15 cellular contexts compared by ENCODE assay signal in the genomic region with DNA sequence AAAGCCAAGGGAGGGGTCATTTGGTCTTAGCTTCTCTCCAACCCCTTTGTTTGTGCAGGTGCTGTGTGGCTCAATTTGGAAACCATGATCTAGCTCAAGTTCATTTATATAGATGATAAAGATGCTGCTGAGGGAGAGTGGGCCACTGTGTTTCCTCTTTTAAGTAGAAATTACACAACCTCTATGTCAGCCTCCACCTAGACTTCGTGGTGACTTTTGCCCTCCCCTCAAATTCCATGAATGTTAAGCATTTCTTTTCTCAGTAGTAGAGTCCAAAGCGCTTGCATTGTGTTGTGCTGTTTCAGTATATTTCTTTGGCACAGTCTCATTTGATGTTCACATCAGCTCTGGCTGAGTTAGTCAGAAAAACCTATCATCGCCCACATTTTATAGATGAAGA.
DNase-seq lines count a peak whose midpoint lies in the region; ATAC-seq, FAIRE-seq and TF ChIP-seq lines count a peak whose summit lies in the region.
"Had no signal": no experiment of that assay in that cellular context is flagged by ENCODE, and none has a peak within 500 bp of the region (broad histone marks: within the 10 kb centered on the region; RNA-seq: fewer than 3 reads in every experiment).

No MANE protein-coding gene starts in this region.

- BruUV-seq in PC-3 (replicated peaks; lab: Mats Ljungman, UMichigan): no TSS peak

- H3K27ac ChIP-seq in A549 (no peak overlapping the region), DND-41 (ENCODE audit: low read length) (no peak overlapping the region), PC-3 (ENCODE audit: low read length) (peak overlapping the region; percentile 87; the same call in 1 of the 2 replicates), right cardiac atrium (ENCODE audit: low read length) (no peak overlapping the region)
- H3K27ac ChIP-seq: gastrocnemius medialis, HL-60, VCaP had no signal

- ATAC-seq in A549 (no peak), DND-41 (ENCODE audit: insufficient read depth, low read depth) (0 out of 3 replicates have a peak, but pooled peaks have one; percentile 29), PC-3 (no peak), GM21723 (IDR thresholded peaks at IDR 0.05; ENCODE audit: unreplicated experiment) (no peak), right cardiac atrium (no peak), HG03108 (IDR thresholded peaks at IDR 0.05; ENCODE audit: unreplicated experiment) (no peak)
- ATAC-seq: gastrocnemius medialis, left lobe of liver, Panc1 had no signal

- 0 out of 3 replicates have a peak overlapping the region, but pooled peaks have one; percentile 4 for H3K4me2 ChIP-seq in A549
- H3K4me2 ChIP-seq in DND-41 (ENCODE audit: insufficient read depth, low read length): no peak overlapping the region
- H3K4me2 ChIP-seq in PC-3 (ENCODE audit: low read length): no peak overlapping the region

- TF ChIP-seq EP300 in A549 (IDR thresholded peaks at IDR 0.05): no peak

- peaks cover 17% of the 10 kb centered on the region for H3K36me3 ChIP-seq in DND-41 (ENCODE audit: insufficient read depth, low read length)
- H3K36me3 ChIP-seq in PC-3 (ENCODE audit: low read depth, low read length): no peaks in the 10 kb centered on the region
- H3K36me3 ChIP-seq: gastrocnemius medialis had no signal

- DNase-seq in A549 (ENCODE audit: low read depth in 1 of 2, low spot score in 1 of 2): no peak
- DNase-seq in DND-41: no peak
- no peak for DNase-seq in PC-3
- peak; percentile 67 for DNase-seq in fibroblast of the aortic adventitia (ENCODE audit: low read depth)
- no peak for DNase-seq in NCI-H1436 treated with DMSO at 0.1 percent for 48 hours (lab: John Stamatoyannopoulos, UW)
- no peak for DNase-seq in right cardiac atrium
- DNase-seq: gastrocnemius medialis, NCI-H1417 treated with DMSO at 0.1 percent for 48 hours had no signal

- no peak for TF ChIP-seq POLR2A in A549 (IDR thresholded peaks at IDR 0.05; ENCODE audit: low read length)

- H3K27me3 ChIP-seq in DND-41 (ENCODE audit: insufficient read depth, low read length, poor library complexity) (no peaks in the 10 kb centered on the region), PC-3 (ENCODE audit: low read length) (no peaks in the 10 kb centered on the region), right cardiac atrium (ENCODE audit: control insufficient read depth, insufficient read depth) (no peaks in the 10 kb centered on the region)
- H3K27me3 ChIP-seq: gastrocnemius medialis had no signal

- POLR2A ChIA-PET in A549 (lab: Yijun Ruan, JAX) (no interaction called here), PC-3 (lab: Charles Lee; ENCODE audit: unreplicated experiment) (no interaction called here)

- FAIRE-seq in A549 (lab: Jason Lieb, UNC): no peak
- FAIRE-seq: GM12892 had no signal

- WGBS in A549 (ENCODE audit: missing lambda C conversion rate): 67% methylated on average over 3 of the region's 3 CpGs
- 73% methylated on average over 3 of the region's 3 CpGs for WGBS in right cardiac atrium

- TF ChIP-seq RAD21 in A549 (conservative IDR thresholded peaks at IDR 0.05 in 1 of 2, IDR thresholded peaks at IDR 0.05 in 1 of 2): no peak

- H3K9me3 ChIP-seq in A549 (no peaks in the 10 kb centered on the region), DND-41 (ENCODE audit: insufficient read depth, low read length, severe bottlenecking) (no peaks in the 10 kb centered on the region), PC-3 (ENCODE audit: low read length) (no peaks in the 10 kb centered on the region), right cardiac atrium (ENCODE audit: control insufficient read depth, low read length) (no peaks in the 10 kb centered on the region)
- H3K9me3 ChIP-seq: gastrocnemius medialis had no signal

- H3K79me2 ChIP-seq in DND-41 (ENCODE audit: insufficient read depth, low read length): no peaks in the 10 kb centered on the region
- no peaks in the 10 kb centered on the region for H3K79me2 ChIP-seq in PC-3 (ENCODE audit: low read length)

- no peak overlapping the region for H3K4me3 ChIP-seq in A549
- H3K4me3 ChIP-seq in DND-41 (ENCODE audit: low read depth in 1 of 2, low read length in 2 of 2): no peak overlapping the region
- H3K4me3 ChIP-seq in PC-3 (ENCODE audit: low read length): no peak overlapping the region
- no peak overlapping the region for H3K4me3 ChIP-seq in fibroblast of the aortic adventitia (ENCODE audit: low read depth, low read length)
- no peak overlapping the region for H3K4me3 ChIP-seq in right cardiac atrium (ENCODE audit: low read length)
- H3K4me3 ChIP-seq: gastrocnemius medialis had no signal

- no peaks in the 10 kb centered on the region for H3F3A ChIP-seq in PC-3 (ENCODE audit: low read length, unreplicated experiment)

- H3K4me1 ChIP-seq in A549 (peaks cover 11% of the 10 kb centered on the region; the same call in 2 of the 3 replicates), DND-41 (ENCODE audit: insufficient read depth, low read length) (no peaks in the 10 kb centered on the region), PC-3 (ENCODE audit: insufficient read depth, low read length) (peaks cover 18% of the 10 kb centered on the region), right cardiac atrium (ENCODE audit: control insufficient read depth, insufficient read depth, low read length) (peaks cover 14% of the 10 kb centered on the region)

- CTCF ChIA-PET in A549 (lab: Yijun Ruan, JAX) (interaction anchor here (1.0 to 4.3 kb wide), 2 partner anchors 10 to 813 kb away, joined by 3 to 21 read pairs; no protein-coding TSS in a partner anchor), PC-3 (lab: Charles Lee) (no interaction called here)

- H3K9ac ChIP-seq in DND-41 (ENCODE audit: low read depth, low read length) (no peak overlapping the region), PC-3 (ENCODE audit: low read length) (no peak overlapping the region; the same call in 1 of the 2 replicates)

- no peak overlapping the region for H2AFZ ChIP-seq in DND-41 (ENCODE audit: low read depth, low read length)
- H2AFZ ChIP-seq in PC-3 (ENCODE audit: low read length): no peak overlapping the region

- intact Hi-C loops in PC-3 (cut with micrococcal nuclease) (no loop called here), right cardiac atrium (cut with DNase I) (no loop called here)

- TF ChIP-seq CTCF in A549 (IDR thresholded peaks at IDR 0.05) (no peak), DND-41 (IDR thresholded peaks at IDR 0.05; ENCODE audit: borderline replicate concordance, extremely low read depth, low read length, poor library complexity, severe bottlenecking) (no peak), PC-3 (conservative IDR thresholded peaks at IDR 0.05; ENCODE audit: low read depth, low read length) (no peak), fibroblast of the aortic adventitia (IDR thresholded peaks at IDR 0.05; ENCODE audit: insufficient read depth, low read length) (no peak)

- no peaks in the 10 kb centered on the region for H3K9me2 ChIP-seq in PC-3 (replicated peaks; ENCODE audit: low read length)

- H4K20me1 ChIP-seq in DND-41 (ENCODE audit: insufficient read depth, low read length) (no peaks in the 10 kb centered on the region), PC-3 (ENCODE audit: low read length) (no peaks in the 10 kb centered on the region)

TF ChIP-seq in A549, 52 proteins besides CTCF, POLR2A, EP300 and RAD21 (continues in another document):
- no peak for TF ChIP-seq FOSB (CRISPR knock-in tag; IDR thresholded peaks at IDR 0.05)
- no peak for TF ChIP-seq E2F6 (IDR thresholded peaks at IDR 0.05; ENCODE audit: borderline replicate concordance, low read depth)
- no peak for TF ChIP-seq KDM1A (IDR thresholded peaks at IDR 0.05; ENCODE audit: low read depth)
- no peak for TF ChIP-seq EHF (CRISPR knock-in tag; IDR thresholded peaks at IDR 0.05)
- TF ChIP-seq REST (IDR thresholded peaks at IDR 0.05): no peak
- TF ChIP-seq RCOR1 (IDR thresholded peaks at IDR 0.05; ENCODE audit: low read depth, low read length): no peak
- TF ChIP-seq MAZ (IDR thresholded peaks at IDR 0.05; ENCODE audit: borderline replicate concordance, low read depth, low read length): no peak
- TF ChIP-seq HOXB13 (CRISPR knock-in tag; IDR thresholded peaks at IDR 0.05; ENCODE audit: low read depth): no peak
- TF ChIP-seq SREBF2 (IDR thresholded peaks at IDR 0.05): no peak
- no peak for TF ChIP-seq HOXB5 (CRISPR knock-in tag; IDR thresholded peaks at IDR 0.05)
- TF ChIP-seq POLR2AphosphoS2 (conservative IDR thresholded peaks at IDR 0.05; ENCODE audit: low read length): no peak
